1 cellular context compared by ENCODE assay signal in genomic region chr3:141382571-141382970, GRCh38.
A peak's percentile ranks its signal among the peaks of the same experiment; 100 is the strongest.
TF ChIP-seq lines count a peak whose summit lies in the region.

No MANE protein-coding gene starts in this region.

TF ChIP-seq in GM12878, 131 proteins besides CTCF, POLR2A, EP300 and RAD21:
- TF ChIP-seq CUX1 (IDR thresholded peaks at IDR 0.05; ENCODE audit: insufficient replicate concordance, low read depth, low read length) (peak; percentile 3), SMAD5 (IDR thresholded peaks at IDR 0.05; ENCODE audit: low read depth) (no peak), RCOR1 (conservative IDR thresholded peaks at IDR 0.05; ENCODE audit: low read depth, low read length) (no peak), ZNF687 (IDR thresholded peaks at IDR 0.05) (no peak)
